Comparison of ENCODE assay signal across 1 cellular context in the genomic region with DNA sequence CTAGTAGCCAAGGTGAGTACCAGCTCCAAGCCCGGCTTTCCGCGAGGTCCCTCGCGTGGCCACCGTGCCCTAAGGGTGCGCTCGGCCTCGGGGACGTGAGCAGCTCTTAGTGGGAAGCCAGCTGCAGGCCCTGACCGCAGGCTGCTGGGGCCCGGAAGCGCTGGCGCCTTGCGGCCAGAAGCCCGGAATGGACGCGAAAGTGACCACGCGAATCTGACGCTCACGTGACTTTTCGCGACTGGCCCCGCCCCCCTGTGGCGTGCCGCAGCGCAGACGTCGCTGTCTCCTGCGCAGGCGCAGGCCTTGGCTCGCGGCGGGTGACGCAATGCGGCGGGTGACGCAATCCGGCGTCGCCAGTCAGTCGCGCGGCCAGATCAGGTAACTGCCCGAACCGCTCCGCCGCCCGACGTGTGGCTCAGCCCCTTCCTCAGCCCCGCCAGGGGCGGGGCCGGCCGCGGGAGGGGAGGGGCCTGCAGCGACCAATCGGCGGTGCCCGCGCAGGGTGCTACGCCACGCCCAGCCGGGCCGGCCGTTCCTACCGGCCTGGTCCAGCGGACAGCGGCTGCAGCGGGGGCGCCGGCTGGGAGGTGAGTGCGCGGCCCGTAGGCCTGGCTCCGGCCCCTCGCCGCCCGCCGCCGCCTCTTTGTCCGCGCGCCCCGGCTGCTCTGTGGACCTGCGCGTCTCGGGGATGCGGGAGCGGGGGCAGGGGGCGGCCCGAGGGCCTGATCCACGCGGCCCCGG.
TF ChIP-seq lines count a peak whose summit lies in the region.

A gene (plus strand): TSS at position 532 of the 741 bp plus-strand sequence. CDS start 2,202 bp downstream, outside the sequence.

TF ChIP-seq in HEK293, 187 proteins besides CTCF, POLR2A, EP300 and RAD21 (continued from another document and continues in another):
- TF ChIP-seq, protein P1, sequence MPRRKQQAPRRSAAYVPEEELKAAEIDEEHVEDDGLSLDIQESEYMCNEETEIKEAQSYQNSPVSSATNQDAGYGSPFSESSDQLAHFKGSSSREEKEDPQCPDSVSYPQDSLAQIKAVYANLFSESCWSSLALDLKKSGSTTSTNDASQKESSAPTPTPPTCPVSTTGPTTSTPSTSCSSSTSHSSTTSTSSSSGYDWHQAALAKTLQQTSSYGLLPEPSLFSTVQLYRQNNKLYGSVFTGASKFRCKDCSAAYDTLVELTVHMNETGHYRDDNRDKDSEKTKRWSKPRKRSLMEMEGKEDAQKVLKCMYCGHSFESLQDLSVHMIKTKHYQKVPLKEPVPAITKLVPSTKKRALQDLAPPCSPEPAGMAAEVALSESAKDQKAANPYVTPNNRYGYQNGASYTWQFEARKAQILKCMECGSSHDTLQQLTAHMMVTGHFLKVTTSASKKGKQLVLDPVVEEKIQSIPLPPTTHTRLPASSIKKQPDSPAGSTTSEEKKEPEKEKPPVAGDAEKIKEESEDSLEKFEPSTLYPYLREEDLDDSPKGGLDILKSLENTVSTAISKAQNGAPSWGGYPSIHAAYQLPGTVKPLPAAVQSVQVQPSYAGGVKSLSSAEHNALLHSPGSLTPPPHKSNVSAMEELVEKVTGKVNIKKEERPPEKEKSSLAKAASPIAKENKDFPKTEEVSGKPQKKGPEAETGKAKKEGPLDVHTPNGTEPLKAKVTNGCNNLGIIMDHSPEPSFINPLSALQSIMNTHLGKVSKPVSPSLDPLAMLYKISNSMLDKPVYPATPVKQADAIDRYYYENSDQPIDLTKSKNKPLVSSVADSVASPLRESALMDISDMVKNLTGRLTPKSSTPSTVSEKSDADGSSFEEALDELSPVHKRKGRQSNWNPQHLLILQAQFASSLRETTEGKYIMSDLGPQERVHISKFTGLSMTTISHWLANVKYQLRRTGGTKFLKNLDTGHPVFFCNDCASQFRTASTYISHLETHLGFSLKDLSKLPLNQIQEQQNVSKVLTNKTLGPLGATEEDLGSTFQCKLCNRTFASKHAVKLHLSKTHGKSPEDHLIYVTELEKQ (tag by site-specific recombination; IDR thresholded peaks at IDR 0.05; ENCODE audit: borderline replicate concordance) = peak; percentile 75; the same call in 1 of the 2 replicates
- TF ChIP-seq ZNF341 (tag by site-specific recombination; IDR thresholded peaks at IDR 0.05; ENCODE audit: low read depth) (no peak; the same call in 1 of the 2 replicates), ZNF510 (tag by site-specific recombination; IDR thresholded peaks at IDR 0.05; ENCODE audit: insufficient replicate concordance) (no peak), ZNF776 (tag by site-specific recombination; IDR thresholded peaks at IDR 0.05; ENCODE audit: borderline replicate concordance) (no peak), ZNF747 (tag by site-specific recombination; IDR thresholded peaks at IDR 0.05) (no peak), GLIS1 (tag by site-specific recombination; IDR thresholded peaks at IDR 0.05) (peak; percentile 48; the same call in 1 of the 2 replicates), SALL2 (tag by site-specific recombination; IDR thresholded peaks at IDR 0.05; ENCODE audit: borderline replicate concordance) (no peak), ZNF416 (tag by site-specific recombination; IDR thresholded peaks at IDR 0.05) (no peak), ZNF423 (tag by site-specific recombination; IDR thresholded peaks at IDR 0.05) (no peak), FEZF1 (tag by site-specific recombination; IDR thresholded peaks at IDR 0.05) (0 out of 2 replicates have a peak, but pooled peaks have one; percentile 34), ZBTB1 (tag by site-specific recombination; IDR thresholded peaks at IDR 0.05) (no peak), KLF7 (tag by site-specific recombination; IDR thresholded peaks at IDR 0.05; ENCODE audit: borderline replicate concordance) (0 out of 2 replicates have a peak, but pooled peaks have one; percentile 56), MYNN (tag by site-specific recombination; IDR thresholded peaks at IDR 0.05; ENCODE audit: borderline replicate concordance) (no peak), ZNF792 (tag by site-specific recombination; IDR thresholded peaks at IDR 0.05) (no peak), ZNF561 (tag by site-specific recombination; IDR thresholded peaks at IDR 0.05; ENCODE audit: borderline replicate concordance) (no peak), ZFP69B (tag by site-specific recombination; IDR thresholded peaks at IDR 0.05) (peak; percentile 69; the same call in 1 of the 2 replicates), EGR2 (tag by site-specific recombination; IDR thresholded peaks at IDR 0.05; ENCODE audit: low read depth) (no peak), ZNF302 (tag by site-specific recombination; IDR thresholded peaks at IDR 0.05; ENCODE audit: low read depth) (no peak), ZNF146 (tag by site-specific recombination; IDR thresholded peaks at IDR 0.05) (no peak), IKZF3 (tag by site-specific recombination; IDR thresholded peaks at IDR 0.05) (no peak), YY2 (tag by site-specific recombination; IDR thresholded peaks at IDR 0.05) (no peak), ZNF843 (tag by site-specific recombination; IDR thresholded peaks at IDR 0.05) (0 out of 2 replicates have a peak, but pooled peaks have one; percentile 40), ZNF211 (tag by site-specific recombination; IDR thresholded peaks at IDR 0.05; ENCODE audit: low read depth) (no peak), ZNF785 (tag by site-specific recombination; IDR thresholded peaks at IDR 0.05) (no peak), SP3 (tag by site-specific recombination; IDR thresholded peaks at IDR 0.05) (peak; percentile 80), ZNF558 (tag by site-specific recombination; IDR thresholded peaks at IDR 0.05) (no peak), ZNF530 (tag by site-specific recombination; IDR thresholded peaks at IDR 0.05; ENCODE audit: low read depth) (no peak), ZNF214 (tag by site-specific recombination; IDR thresholded peaks at IDR 0.05; ENCODE audit: borderline replicate concordance) (no peak), GFI1B (tag by site-specific recombination; IDR thresholded peaks at IDR 0.05) (no peak), HOXA7 (CRISPR knock-in tag; IDR thresholded peaks at IDR 0.05; ENCODE audit: borderline replicate concordance) (no peak), ZNF394 (tag by site-specific recombination; IDR thresholded peaks at IDR 0.05; ENCODE audit: borderline replicate concordance) (peak; percentile 47; the same call in 1 of the 2 replicates), ZNF23 (tag by site-specific recombination; IDR thresholded peaks at IDR 0.05; ENCODE audit: borderline replicate concordance) (no peak), ZNF2 (tag by site-specific recombination; IDR thresholded peaks at IDR 0.05) (no peak), ZNF514 (tag by site-specific recombination; IDR thresholded peaks at IDR 0.05) (no peak), ZNF140 (tag by site-specific recombination; IDR thresholded peaks at IDR 0.05) (no peak), ZNF76 (tag by site-specific recombination; IDR thresholded peaks at IDR 0.05; ENCODE audit: borderline replicate concordance, low read depth) (peak; percentile 64; the same call in 1 of the 2 replicates), SETDB1 (IDR thresholded peaks at IDR 0.05; ENCODE audit: insufficient read length, low read length) (no peak), ZNF324 (tag by site-specific recombination; IDR thresholded peaks at IDR 0.05) (peak; percentile 79; the same call in 1 of the 2 replicates), REPIN1 (tag by site-specific recombination; IDR thresholded peaks at IDR 0.05; ENCODE audit: low read depth) (no peak), ZSCAN30 (tag by site-specific recombination; IDR thresholded peaks at IDR 0.05) (0 out of 2 replicates have a peak, but pooled peaks have one; percentile 68), OSR2 (tag by site-specific recombination; IDR thresholded peaks at IDR 0.05) (peak; percentile 73; the same call in 1 of the 2 replicates), ZNF292 (tag by site-specific recombination; IDR thresholded peaks at IDR 0.05; ENCODE audit: borderline replicate concordance, low read depth) (no peak), ZNF24 (tag by site-specific recombination; IDR thresholded peaks at IDR 0.05) (peak; percentile 53; the same call in 1 of the 2 replicates), KLF16 (tag by site-specific recombination; IDR thresholded peaks at IDR 0.05) (peak; percentile 74), HOXD13 (CRISPR knock-in tag; IDR thresholded peaks at IDR 0.05; ENCODE audit: borderline replicate concordance) (peak; percentile 84)
- TF ChIP-seq, protein P2, sequence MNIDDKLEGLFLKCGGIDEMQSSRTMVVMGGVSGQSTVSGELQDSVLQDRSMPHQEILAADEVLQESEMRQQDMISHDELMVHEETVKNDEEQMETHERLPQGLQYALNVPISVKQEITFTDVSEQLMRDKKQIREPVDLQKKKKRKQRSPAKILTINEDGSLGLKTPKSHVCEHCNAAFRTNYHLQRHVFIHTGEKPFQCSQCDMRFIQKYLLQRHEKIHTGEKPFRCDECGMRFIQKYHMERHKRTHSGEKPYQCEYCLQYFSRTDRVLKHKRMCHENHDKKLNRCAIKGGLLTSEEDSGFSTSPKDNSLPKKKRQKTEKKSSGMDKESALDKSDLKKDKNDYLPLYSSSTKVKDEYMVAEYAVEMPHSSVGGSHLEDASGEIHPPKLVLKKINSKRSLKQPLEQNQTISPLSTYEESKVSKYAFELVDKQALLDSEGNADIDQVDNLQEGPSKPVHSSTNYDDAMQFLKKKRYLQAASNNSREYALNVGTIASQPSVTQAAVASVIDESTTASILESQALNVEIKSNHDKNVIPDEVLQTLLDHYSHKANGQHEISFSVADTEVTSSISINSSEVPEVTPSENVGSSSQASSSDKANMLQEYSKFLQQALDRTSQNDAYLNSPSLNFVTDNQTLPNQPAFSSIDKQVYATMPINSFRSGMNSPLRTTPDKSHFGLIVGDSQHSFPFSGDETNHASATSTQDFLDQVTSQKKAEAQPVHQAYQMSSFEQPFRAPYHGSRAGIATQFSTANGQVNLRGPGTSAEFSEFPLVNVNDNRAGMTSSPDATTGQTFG (tag by site-specific recombination; IDR thresholded peaks at IDR 0.05; ENCODE audit: borderline replicate concordance) = no peak
- TF ChIP-seq, protein P3, sequence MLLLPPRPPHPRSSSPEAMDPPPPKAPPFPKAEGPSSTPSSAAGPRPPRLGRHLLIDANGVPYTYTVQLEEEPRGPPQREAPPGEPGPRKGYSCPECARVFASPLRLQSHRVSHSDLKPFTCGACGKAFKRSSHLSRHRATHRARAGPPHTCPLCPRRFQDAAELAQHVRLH (tag by site-specific recombination; IDR thresholded peaks at IDR 0.05) = no peak
- TF ChIP-seq, protein P4, sequence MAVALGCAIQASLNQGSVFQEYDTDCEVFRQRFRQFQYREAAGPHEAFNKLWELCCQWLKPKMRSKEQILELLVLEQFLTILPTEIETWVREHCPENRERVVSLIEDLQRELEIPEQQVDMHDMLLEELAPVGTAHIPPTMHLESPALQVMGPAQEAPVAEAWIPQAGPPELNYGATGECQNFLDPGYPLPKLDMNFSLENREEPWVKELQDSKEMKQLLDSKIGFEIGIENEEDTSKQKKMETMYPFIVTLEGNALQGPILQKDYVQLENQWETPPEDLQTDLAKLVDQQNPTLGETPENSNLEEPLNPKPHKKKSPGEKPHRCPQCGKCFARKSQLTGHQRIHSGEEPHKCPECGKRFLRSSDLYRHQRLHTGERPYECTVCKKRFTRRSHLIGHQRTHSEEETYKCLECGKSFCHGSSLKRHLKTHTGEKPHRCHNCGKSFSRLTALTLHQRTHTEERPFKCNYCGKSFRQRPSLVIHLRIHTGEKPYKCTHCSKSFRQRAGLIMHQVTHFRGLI (tag by site-specific recombination; IDR thresholded peaks at IDR 0.05) = peak; percentile 49; the same call in 1 of the 2 replicates
- TF ChIP-seq, protein P5, sequence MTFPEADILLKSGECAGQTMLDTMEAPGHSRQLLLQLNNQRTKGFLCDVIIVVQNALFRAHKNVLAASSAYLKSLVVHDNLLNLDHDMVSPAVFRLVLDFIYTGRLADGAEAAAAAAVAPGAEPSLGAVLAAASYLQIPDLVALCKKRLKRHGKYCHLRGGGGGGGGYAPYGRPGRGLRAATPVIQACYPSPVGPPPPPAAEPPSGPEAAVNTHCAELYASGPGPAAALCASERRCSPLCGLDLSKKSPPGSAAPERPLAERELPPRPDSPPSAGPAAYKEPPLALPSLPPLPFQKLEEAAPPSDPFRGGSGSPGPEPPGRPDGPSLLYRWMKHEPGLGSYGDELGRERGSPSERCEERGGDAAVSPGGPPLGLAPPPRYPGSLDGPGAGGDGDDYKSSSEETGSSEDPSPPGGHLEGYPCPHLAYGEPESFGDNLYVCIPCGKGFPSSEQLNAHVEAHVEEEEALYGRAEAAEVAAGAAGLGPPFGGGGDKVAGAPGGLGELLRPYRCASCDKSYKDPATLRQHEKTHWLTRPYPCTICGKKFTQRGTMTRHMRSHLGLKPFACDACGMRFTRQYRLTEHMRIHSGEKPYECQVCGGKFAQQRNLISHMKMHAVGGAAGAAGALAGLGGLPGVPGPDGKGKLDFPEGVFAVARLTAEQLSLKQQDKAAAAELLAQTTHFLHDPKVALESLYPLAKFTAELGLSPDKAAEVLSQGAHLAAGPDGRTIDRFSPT (tag by site-specific recombination; IDR thresholded peaks at IDR 0.05) = peak; percentile 85
- TF ChIP-seq, protein P6, sequence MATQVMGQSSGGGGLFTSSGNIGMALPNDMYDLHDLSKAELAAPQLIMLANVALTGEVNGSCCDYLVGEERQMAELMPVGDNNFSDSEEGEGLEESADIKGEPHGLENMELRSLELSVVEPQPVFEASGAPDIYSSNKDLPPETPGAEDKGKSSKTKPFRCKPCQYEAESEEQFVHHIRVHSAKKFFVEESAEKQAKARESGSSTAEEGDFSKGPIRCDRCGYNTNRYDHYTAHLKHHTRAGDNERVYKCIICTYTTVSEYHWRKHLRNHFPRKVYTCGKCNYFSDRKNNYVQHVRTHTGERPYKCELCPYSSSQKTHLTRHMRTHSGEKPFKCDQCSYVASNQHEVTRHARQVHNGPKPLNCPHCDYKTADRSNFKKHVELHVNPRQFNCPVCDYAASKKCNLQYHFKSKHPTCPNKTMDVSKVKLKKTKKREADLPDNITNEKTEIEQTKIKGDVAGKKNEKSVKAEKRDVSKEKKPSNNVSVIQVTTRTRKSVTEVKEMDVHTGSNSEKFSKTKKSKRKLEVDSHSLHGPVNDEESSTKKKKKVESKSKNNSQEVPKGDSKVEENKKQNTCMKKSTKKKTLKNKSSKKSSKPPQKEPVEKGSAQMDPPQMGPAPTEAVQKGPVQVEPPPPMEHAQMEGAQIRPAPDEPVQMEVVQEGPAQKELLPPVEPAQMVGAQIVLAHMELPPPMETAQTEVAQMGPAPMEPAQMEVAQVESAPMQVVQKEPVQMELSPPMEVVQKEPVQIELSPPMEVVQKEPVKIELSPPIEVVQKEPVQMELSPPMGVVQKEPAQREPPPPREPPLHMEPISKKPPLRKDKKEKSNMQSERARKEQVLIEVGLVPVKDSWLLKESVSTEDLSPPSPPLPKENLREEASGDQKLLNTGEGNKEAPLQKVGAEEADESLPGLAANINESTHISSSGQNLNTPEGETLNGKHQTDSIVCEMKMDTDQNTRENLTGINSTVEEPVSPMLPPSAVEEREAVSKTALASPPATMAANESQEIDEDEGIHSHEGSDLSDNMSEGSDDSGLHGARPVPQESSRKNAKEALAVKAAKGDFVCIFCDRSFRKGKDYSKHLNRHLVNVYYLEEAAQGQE (tag by site-specific recombination; IDR thresholded peaks at IDR 0.05) = no peak
- TF ChIP-seq, protein P7, sequence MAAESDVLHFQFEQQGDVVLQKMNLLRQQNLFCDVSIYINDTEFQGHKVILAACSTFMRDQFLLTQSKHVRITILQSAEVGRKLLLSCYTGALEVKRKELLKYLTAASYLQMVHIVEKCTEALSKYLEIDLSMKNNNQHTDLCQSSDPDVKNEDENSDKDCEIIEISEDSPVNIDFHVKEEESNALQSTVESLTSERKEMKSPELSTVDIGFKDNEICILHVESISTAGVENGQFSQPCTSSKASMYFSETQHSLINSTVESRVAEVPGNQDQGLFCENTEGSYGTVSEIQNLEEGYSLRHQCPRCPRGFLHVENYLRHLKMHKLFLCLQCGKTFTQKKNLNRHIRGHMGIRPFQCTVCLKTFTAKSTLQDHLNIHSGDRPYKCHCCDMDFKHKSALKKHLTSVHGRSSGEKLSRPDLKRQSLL (tag by site-specific recombination; IDR thresholded peaks at IDR 0.05) = no peak; the same call in 1 of the 2 replicates
